In genomic region chr18:13405305-13406038, GRCh38 we compare ENCODE assay signal across 18 cellular contexts.
"Had no signal": no experiment of that assay in that cellular context is flagged by ENCODE, and none has a peak within 500 bp of the region (broad histone marks: within the 10 kb centered on the region; RNA-seq: fewer than 3 reads in every experiment).

No MANE protein-coding gene starts in this region.

- H3K36me3 ChIP-seq: left lung, pancreas, sigmoid colon, thyroid gland, upper lobe of right lung, vagina had no signal

- DNase-seq: dermis blood vessel endothelial cell; effector CD4-positive, alpha-beta T cell; endodermal cell; erythroblast; foreskin keratinocyte; immature natural killer cell; left lung; mesendoderm; naive B cell; occipital lobe; pancreas; sigmoid colon; stimulated activated CD4-positive, alpha-beta T cell treated with anti-CD3 and anti-CD28 coated beads, Interleukin-12 subunit alpha, Interleukin-12 subunit beta, amount 100 ng/mL, for 4 hours; stimulated activated naive CD4-positive, alpha-beta T cell treated with Interleukin-2 at 50 U/mL for 16 hours; thyroid gland; upper lobe of right lung had no signal

- ATAC-seq: foreskin keratinocyte, left lung, pancreas, upper lobe of right lung had no signal

- H3K9me3 ChIP-seq: left lung, pancreas, sigmoid colon, thyroid gland, upper lobe of right lung, vagina had no signal

- H3K27ac ChIP-seq: foreskin keratinocyte, left lung, pancreas, sigmoid colon, skin epidermis, thyroid gland, upper lobe of right lung, vagina had no signal

- H3K4me3 ChIP-seq: left lung, pancreas, sigmoid colon, skin epidermis, thyroid gland, upper lobe of right lung, vagina had no signal

- H3K4me1 ChIP-seq: foreskin keratinocyte, left lung, pancreas, thyroid gland, upper lobe of right lung, vagina had no signal

- H3K27me3 ChIP-seq: foreskin keratinocyte, left lung, pancreas, sigmoid colon, thyroid gland, upper lobe of right lung, vagina had no signal
